In the genomic region with DNA sequence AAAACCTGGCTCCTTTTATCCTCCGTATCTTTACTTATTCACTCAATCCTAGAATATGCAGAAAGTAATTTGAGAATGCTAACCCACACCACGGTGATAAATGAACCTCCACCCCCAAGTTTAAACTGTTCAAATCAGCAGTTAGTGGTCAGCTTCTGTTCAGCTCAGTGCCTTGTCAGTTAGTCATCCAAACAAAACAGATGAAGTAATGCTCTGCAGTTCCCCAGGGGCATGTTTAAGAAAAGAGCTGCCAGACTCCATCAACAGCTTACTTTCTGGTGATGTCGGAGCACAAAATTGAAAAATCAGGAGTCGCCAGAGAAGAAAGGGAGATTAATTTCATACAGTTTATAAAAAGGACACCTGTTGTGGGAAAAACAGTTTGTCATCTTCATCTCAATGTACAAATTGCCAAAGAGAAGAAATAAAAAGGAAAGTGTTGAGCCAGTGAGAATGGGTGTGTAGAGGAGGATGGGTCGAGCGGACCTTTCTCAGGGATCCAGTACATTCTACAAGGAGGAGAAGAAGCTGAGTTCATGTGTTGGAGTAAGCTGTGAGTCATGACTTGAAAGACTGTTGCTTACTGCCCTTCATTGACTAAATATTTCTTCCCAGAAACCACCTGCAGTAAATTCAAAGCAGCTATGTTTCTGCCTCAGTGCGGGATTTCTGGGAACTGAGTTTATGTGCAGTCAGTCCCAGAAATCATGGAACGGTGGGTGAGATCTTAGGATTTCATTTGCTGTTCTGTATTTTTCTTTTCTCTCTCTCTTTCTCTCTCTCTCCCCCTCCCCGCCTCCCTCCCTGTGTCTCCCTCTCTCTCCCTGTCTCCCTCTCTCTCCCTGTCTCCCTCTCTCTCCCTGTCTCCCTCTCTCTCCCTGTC, we compare ENCODE assay signal across 8 cellular contexts. TPM values are rescaled to one million over a fixed set of nuclear protein-coding genes. Genes with fewer than 3 reads are reported as not detected.
DNase-seq lines count a peak whose midpoint lies in the region; ATAC-seq and TF ChIP-seq lines count a peak whose summit lies in the region.

No MANE protein-coding gene starts in this region.

- no peak overlapping the region for H2AFZ ChIP-seq in fibroblast of lung (ENCODE audit: low read length)

- peak overlapping the region; percentile 54 for H3K9ac ChIP-seq in NT2/D1 (ENCODE audit: insufficient read length, low read depth)
- H3K9ac ChIP-seq in fibroblast of lung (ENCODE audit: insufficient read depth, low read length), result peak overlapping the region; percentile 54

- H3K4me1 ChIP-seq in NT2/D1 (ENCODE audit: insufficient read depth, insufficient read length), result peaks cover 10% of the 10 kb centered on the region
- H3K4me1 ChIP-seq in fibroblast of lung (ENCODE audit: control insufficient read depth, extremely low read depth, insufficient read depth, low read length), result peaks cover 46% of the 10 kb centered on the region

- H3K4me3 ChIP-seq in AG09309 (ENCODE audit: control insufficient read depth, low read depth, low read length) (peak overlapping the region; percentile 24), NT2/D1 (ENCODE audit: insufficient read length, low read depth) (no peak overlapping the region), fibroblast of lung (replicated peaks in 1 of 4; ENCODE audit: control extremely low read depth in 1 of 4, insufficient read depth in 1 of 4, low read depth in 3 of 4, low read length in 4 of 4) (peak overlapping the region; percentile 5 to 65 (median 37)), skin epidermis (no peak overlapping the region)

- peaks cover 92% of the 10 kb centered on the region for H3K79me2 ChIP-seq in fibroblast of lung (ENCODE audit: control insufficient read depth, insufficient read depth, low read length)

- no peaks in the 10 kb centered on the region for H4K20me1 ChIP-seq in fibroblast of lung (ENCODE audit: control insufficient read depth, extremely low read depth, insufficient read depth, low read length)

- TF ChIP-seq CTCF in AG09309 (IDR thresholded peaks at IDR 0.05; ENCODE audit: control insufficient read depth, insufficient read depth, low read depth, low read length, missing control alignments) (no peak), fibroblast of lung (conservative IDR thresholded peaks at IDR 0.05 in 1 of 2, IDR thresholded peaks at IDR 0.05 in 1 of 2; ENCODE audit: low read depth in 1 of 2, low read length in 2 of 2) (no peak)

- DNase-seq in AG09309 (ENCODE audit: low read depth) (peak; percentile 90), NT2/D1 (ENCODE audit: low read depth, low spot score) (no peak), fibroblast of lung (ENCODE audit: low read depth in 2 of 2) (peak; percentile 99), T-helper 1 cell (no peak)
- no peak for DNase-seq in stimulated activated CD4-positive, alpha-beta T cell treated with anti-CD3 and anti-CD28 coated beads, Interleukin-2, amount 100 ng/mL, for 48 hours

- H3K27me3 ChIP-seq in NT2/D1 (ENCODE audit: insufficient read depth, insufficient read length), result no peaks in the 10 kb centered on the region
- H3K27me3 ChIP-seq in fibroblast of lung (ENCODE audit: control insufficient read depth, insufficient read depth, low read length), result no peaks in the 10 kb centered on the region

- H3K9me3 ChIP-seq in NT2/D1 (ENCODE audit: insufficient read depth, low read length) (no peaks in the 10 kb centered on the region; the same call in 1 of the 2 replicates), fibroblast of lung (ENCODE audit: control insufficient read depth, insufficient read depth, low read depth, low read length) (no peaks in the 10 kb centered on the region)

- H3K4me2 ChIP-seq in fibroblast of lung (ENCODE audit: extremely low read depth, insufficient read depth, low read length), result peak overlapping the region; percentile 74

- H3K27ac ChIP-seq in fibroblast of lung (ENCODE audit: insufficient read depth, low read length) (peak overlapping the region; percentile 88), skin epidermis (peak overlapping the region in 11 of 21 experiments; percentile 16 to 70 (median 50))

- H3K36me3 ChIP-seq in NT2/D1 (ENCODE audit: insufficient read depth, insufficient read length, low read length) (peaks cover 5% of the 10 kb centered on the region), fibroblast of lung (ENCODE audit: control insufficient read depth, insufficient read depth, low read length) (no peaks in the 10 kb centered on the region)

- peak; percentile 48 for ATAC-seq in GM19328 (IDR thresholded peaks at IDR 0.05; ENCODE audit: unreplicated experiment)
- peak; percentile 60 for ATAC-seq in HG03196 (IDR thresholded peaks at IDR 0.05; ENCODE audit: unreplicated experiment)

RNA-seq across cellular contexts. Expression of gene TRIO, which starts 13.7 kb away (rescaled TPM):
- 139 and 281 TPM in 2 replicates for total RNA-seq in fibroblast of lung
- polyA plus RNA-seq in fibroblast of lung, result 120 and 134 TPM in 2 replicates
- polyA plus RNA-seq in fibroblast of lung (2012), result 77.4 and 100 TPM in 2 replicates
- 721 and 815 TPM in 2 replicates for polyA minus RNA-seq in fibroblast of lung (ENCODE audit: low replicate concordance)

Comparison
In these comparisons a context has a peak if more than half of its experiments do, and no peak if none do; other contexts are left out.
1. DNase-seq: peak in AG09309 (single experiment) and fibroblast of lung (2 of 2); none in NT2/D1 (single experiment), T-helper 1 cell (0 of 5) and stimulated activated CD4-positive, alpha-beta T cell treated with anti-CD3 and anti-CD28 coated beads, Interleukin-2, amount 100 ng/mL, for 48 hours (0 of 2).
2. H3K4me3 ChIP-seq: peak in AG09309 (single experiment) and fibroblast of lung (4 of 4); none in NT2/D1 (single experiment) and skin epidermis (0 of 7).